In the genomic region with DNA sequence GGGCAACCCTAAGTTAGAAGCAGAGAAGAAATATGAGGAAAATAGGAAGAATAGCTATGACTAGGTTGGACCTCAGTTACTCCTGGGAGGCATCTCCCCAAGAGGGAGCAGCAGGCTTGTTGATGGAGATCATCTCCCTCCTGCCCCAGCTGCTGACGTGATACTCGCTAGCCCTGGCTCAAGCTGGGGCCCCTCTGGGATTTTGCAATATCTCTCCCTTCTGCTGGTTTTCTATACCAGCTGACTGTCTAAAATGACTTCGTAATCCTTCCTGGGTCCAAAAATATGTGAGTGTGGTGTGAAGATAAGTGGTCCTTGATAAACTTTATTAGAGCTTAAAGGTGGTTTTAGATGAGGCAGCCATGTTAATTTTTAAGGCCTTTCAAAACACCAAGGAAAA, we compare ENCODE assay signal across 1 cellular context.
TF ChIP-seq lines count a peak whose summit lies in the region.

No MANE protein-coding gene starts in this region.

TF ChIP-seq in H1, 55 proteins besides CTCF, POLR2A, EP300 and RAD21:
- TF ChIP-seq JUND (IDR thresholded peaks at IDR 0.05; ENCODE audit: low read length), result no peak
- no peak for TF ChIP-seq CHD1 (IDR thresholded peaks at IDR 0.05; ENCODE audit: low read depth, low read length)
- no peak for TF ChIP-seq SIRT6 (IDR thresholded peaks at IDR 0.05; ENCODE audit: low read length)
- TF ChIP-seq, protein P1, sequence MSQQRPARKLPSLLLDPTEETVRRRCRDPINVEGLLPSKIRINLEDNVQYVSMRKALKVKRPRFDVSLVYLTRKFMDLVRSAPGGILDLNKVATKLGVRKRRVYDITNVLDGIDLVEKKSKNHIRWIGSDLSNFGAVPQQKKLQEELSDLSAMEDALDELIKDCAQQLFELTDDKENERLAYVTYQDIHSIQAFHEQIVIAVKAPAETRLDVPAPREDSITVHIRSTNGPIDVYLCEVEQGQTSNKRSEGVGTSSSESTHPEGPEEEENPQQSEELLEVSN (IDR thresholded peaks at IDR 0.05), result no peak
- no peak for TF ChIP-seq CEBPB (IDR thresholded peaks at IDR 0.05; ENCODE audit: low read depth, low read length)
- no peak for TF ChIP-seq POLR2AphosphoS5 (IDR thresholded peaks at IDR 0.05; ENCODE audit: low read depth, low read length)
